In the genomic region with DNA sequence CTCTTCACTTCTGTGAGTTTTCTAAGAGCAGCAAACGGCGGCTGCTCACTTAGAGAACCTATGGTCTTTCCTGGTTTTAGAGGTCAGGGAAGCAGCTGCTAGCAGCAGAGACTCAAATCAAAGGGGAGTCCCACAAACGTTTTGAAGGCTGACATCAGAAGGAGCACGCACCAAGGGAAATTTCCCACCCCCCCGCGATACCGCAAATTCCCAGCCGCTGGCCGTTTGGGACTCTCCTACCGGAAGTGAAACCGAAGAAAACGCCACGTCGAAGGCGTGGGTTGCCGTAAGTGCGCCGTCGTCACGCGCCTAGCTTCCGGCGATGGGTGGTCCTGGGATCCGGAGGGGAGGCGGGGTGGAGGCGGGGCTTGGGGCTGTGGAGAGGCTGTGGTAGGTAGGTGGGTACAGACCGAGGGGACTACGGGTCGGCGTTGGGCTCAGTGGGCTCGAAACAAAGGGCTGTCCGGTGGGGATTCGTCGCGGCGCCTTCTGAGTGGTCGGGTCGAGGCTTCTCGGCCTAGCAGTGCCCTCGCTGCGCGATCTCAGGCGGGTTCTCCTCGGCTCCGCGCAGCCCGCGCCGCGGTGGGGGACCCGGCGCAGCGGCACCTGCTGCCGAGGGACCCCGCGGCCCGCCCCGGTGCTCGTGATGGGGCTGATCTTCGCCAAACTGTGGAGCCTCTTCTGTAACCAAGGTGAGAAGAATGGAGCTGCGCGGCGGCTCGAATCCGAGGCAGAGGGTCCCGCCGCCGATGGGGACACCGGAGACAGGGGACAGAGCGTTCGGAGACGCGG, we compare ENCODE assay signal across 8 cellular contexts. TPM values are rescaled to one million over a fixed set of nuclear protein-coding genes. Genes with fewer than 3 reads are reported as not detected.
DNase-seq lines count a peak whose midpoint lies in the region; ATAC-seq and TF ChIP-seq lines count a peak whose summit lies in the region.

A gene with protein sequence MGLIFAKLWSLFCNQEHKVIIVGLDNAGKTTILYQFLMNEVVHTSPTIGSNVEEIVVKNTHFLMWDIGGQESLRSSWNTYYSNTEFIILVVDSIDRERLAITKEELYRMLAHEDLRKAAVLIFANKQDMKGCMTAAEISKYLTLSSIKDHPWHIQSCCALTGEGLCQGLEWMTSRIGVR (plus strand): TSS at position 440 of the 792 bp plus-strand sequence. CDS start 207 bp downstream, at position 647.

- peak within 1 kb of the TSS; percentile 98 for H3K27ac Mint-ChIP-seq in endodermal cell

- peaks cover 14% of the 10 kb centered on the region for H3K36me3 Mint-ChIP-seq in endodermal cell (ENCODE audit: low read depth)

- H3K4me2 ChIP-seq in mesendoderm (ENCODE audit: low read length), result peak within 1 kb of the TSS; percentile 41

- WGBS in endodermal cell (ENCODE audit: insufficient coverage in 1 of 2, insufficient read length in 1 of 2), 2 experiments, result 0% methylated on average over 32 to 73 of the region's 73 CpGs
- no CpG with 5 or more reads among the region's 73 CpGs for WGBS in mesendoderm (ENCODE audit: extremely low coverage, insufficient coverage, low lambda C conversion rate)

- H3K4me3 ChIP-seq in endodermal cell (ENCODE audit: low read length) (peak within 1 kb of the TSS; percentile 95), mesendoderm (ENCODE audit: low read length) (peak within 1 kb of the TSS; percentile 88)

- peak; percentile 87 for ATAC-seq in GM21360 (IDR thresholded peaks at IDR 0.05; ENCODE audit: unreplicated experiment)

- H2BK5ac ChIP-seq in mesendoderm (ENCODE audit: low read length), result peak within 1 kb of the TSS; percentile 10

- TF ChIP-seq CTCF in endodermal cell (conservative IDR thresholded peaks at IDR 0.05), result no peak

- H3K27ac ChIP-seq in endodermal cell (ENCODE audit: low read depth, low read length), result peak within 1 kb of the TSS; percentile 99
- H3K27ac ChIP-seq in mesendoderm (ENCODE audit: low read depth, low read length), result peak within 1 kb of the TSS; percentile 97

- peaks cover 2% of the 10 kb centered on the region for H3K79me1 ChIP-seq in mesendoderm (ENCODE audit: low read length)

- no peak within 1 kb of the TSS for H2BK120ac ChIP-seq in mesendoderm (ENCODE audit: low read depth, low read length)

- peaks cover 18% of the 10 kb centered on the region for H3K4me1 Mint-ChIP-seq in endodermal cell

- H3K9me3 ChIP-seq in endodermal cell (ENCODE audit: control insufficient read depth, low read length), result no peaks in the 10 kb centered on the region

- H3K9me3 Mint-ChIP-seq in endodermal cell, result no peaks in the 10 kb centered on the region

- no peak within 1 kb of the TSS for H2BK15ac ChIP-seq in mesendoderm (replicated peaks; ENCODE audit: low read depth)

- peak within 1 kb of the TSS; percentile 40 for H2AK5ac ChIP-seq in mesendoderm (ENCODE audit: low read length)

- peak within 1 kb of the TSS; percentile 98 for H3K56ac ChIP-seq in mesendoderm (ENCODE audit: low read length)

- H3K9ac ChIP-seq in endodermal cell (ENCODE audit: extremely low read depth, low read length, poor library complexity, severe bottlenecking) (peak within 1 kb of the TSS; percentile 94), mesendoderm (ENCODE audit: low read length) (peak within 1 kb of the TSS; percentile 95)

- H3K4me1 ChIP-seq in endodermal cell (ENCODE audit: control insufficient read depth, insufficient read depth, low read length), result no peaks in the 10 kb centered on the region
- peaks cover 6% of the 10 kb centered on the region for H3K4me1 ChIP-seq in mesendoderm (ENCODE audit: control insufficient read depth, low read depth, low read length)

- DNase-seq in COLO829 (ENCODE audit: low spot score) (peak; percentile 91), HT1080 (ENCODE audit: low read depth) (peak; percentile 94), NOMO-1 treated with DMSO at 0.1 percent for 48 hours (lab: John Stamatoyannopoulos, UW; ENCODE audit: unreplicated experiment) (peak; percentile 86), endodermal cell (peak; percentile 99), mesendoderm (peak; percentile 99)
- DNase-seq in activated CD8-positive, alpha-beta memory T cell treated with anti-CD3 and anti-CD28 coated beads, Interleukin-2, amount 50 U/mL, for 1 hour (ENCODE audit: extremely low read depth), result peak; percentile 85
- DNase-seq in stimulated activated CD8-positive, alpha-beta memory T cell treated with anti-CD3 and anti-CD28 coated beads, Interleukin-15, amount 100 ng/mL, for 1 hour (ENCODE audit: low read depth), result peak; percentile 96

- peak within 1 kb of the TSS; percentile 98 for H4K8ac ChIP-seq in mesendoderm (ENCODE audit: low read depth, low read length)

- H3K4ac ChIP-seq in mesendoderm (ENCODE audit: low read depth, low read length), result peak within 1 kb of the TSS; percentile 62

- H3K36me3 ChIP-seq in endodermal cell (ENCODE audit: control insufficient read depth, insufficient read depth, low read length) (peaks cover 12% of the 10 kb centered on the region), mesendoderm (ENCODE audit: control insufficient read depth, insufficient read depth, low read length) (no peaks in the 10 kb centered on the region)

- H3K18ac ChIP-seq in mesendoderm (ENCODE audit: low read length), result peak within 1 kb of the TSS; percentile 93

- H4K5ac ChIP-seq in mesendoderm (ENCODE audit: low read length), result peak within 1 kb of the TSS; percentile 59

- H3K23ac ChIP-seq in mesendoderm (ENCODE audit: low read length), result no peak within 1 kb of the TSS

- peak within 1 kb of the TSS; percentile 99 for H3K4me3 Mint-ChIP-seq in endodermal cell

- H3K79me2 ChIP-seq in mesendoderm (ENCODE audit: control insufficient read depth, insufficient read depth, low read length), result peaks cover 43% of the 10 kb centered on the region

- no peaks in the 10 kb centered on the region for H3K27me3 ChIP-seq in endodermal cell (ENCODE audit: control insufficient read depth, insufficient read depth, low read length, poor library complexity, severe bottlenecking)
- H3K27me3 ChIP-seq in mesendoderm (ENCODE audit: insufficient read depth, low read length, poor library complexity), result no peaks in the 10 kb centered on the region

- no peaks in the 10 kb centered on the region for H3K27me3 Mint-ChIP-seq in endodermal cell (ENCODE audit: insufficient read depth)

RNA-seq across cellular contexts. Expression of the gene that starts here (rescaled TPM):
- total RNA-seq in HT1080 (2014; rRNA removed; shearing (Covaris generic)), result 5.6 and 7.3 TPM in 2 replicates
- 9.4 and 13.3 TPM in 2 replicates for polyA plus RNA-seq in HT1080 (2015; cell fraction: cytosol; rRNA removed)
- polyA plus RNA-seq in HT1080 (2015; cell fraction: nucleus; rRNA removed), result 17.8 and 17.9 TPM in 2 replicates
- total RNA-seq in endodermal cell, result 10 to 100 TPM; 44.8 to 55.4 TPM
- 47.9 TPM for polyA plus RNA-seq in endodermal cell (2013, experiment 1 of 2)
- polyA plus RNA-seq in endodermal cell (2013, experiment 2 of 2), result 52.2 TPM
- 30.4 TPM for polyA plus RNA-seq in mesendoderm (2013, experiment 1 of 2)
- polyA plus RNA-seq in mesendoderm (2013, experiment 2 of 2), result 30.0 TPM

Comparison
In these comparisons a context has a peak if more than half of its experiments do, and no peak if none do; other contexts are left out.
1. Peak in every context shown above with its lines: DNase-seq, ATAC-seq, H3K4me3 ChIP-seq and H3K27ac ChIP-seq.